ENCODE assay signal across 10 cellular contexts in genomic region chr17:83067718-83068261, GRCh38. TPM values are rescaled to one million over a fixed set of nuclear protein-coding genes. Genes with fewer than 3 reads are reported as not detected.
DNase-seq lines count a peak whose midpoint lies in the region; ATAC-seq, FAIRE-seq and TF ChIP-seq lines count a peak whose summit lies in the region.
"Had no signal": no experiment of that assay in that cellular context is flagged by ENCODE, and none has a peak within 500 bp of the region (broad histone marks: within the 10 kb centered on the region; RNA-seq: fewer than 3 reads in every experiment).

No MANE protein-coding gene starts in this region.

- H3K27me3 Mint-ChIP-seq in T-helper 1 cell treated with Interleukin-12 subunit alpha and Interleukin-12 subunit beta and Interleukin-4 antibody, amounts not matched to agents 30 μg/mL and 1 μg/mL, for 36 hours (ENCODE audit: low read depth), result peaks cover 9% of the 10 kb centered on the region
- H3K27me3 Mint-ChIP-seq in central memory CD8-positive, alpha-beta T cell, result no peaks in the 10 kb centered on the region

- no peak for TF ChIP-seq CTCF in pancreas (IDR thresholded peaks at IDR 0.05)

- intact Hi-C loops in pancreas (cut with DNase I), result no loop called here

- H3K4me3 ChIP-seq in pancreas, result no peak overlapping the region

- peaks cover 25% of the 10 kb centered on the region for H3K4me1 Mint-ChIP-seq in T-helper 1 cell treated with Interleukin-12 subunit alpha and Interleukin-12 subunit beta and Interleukin-4 antibody, amounts not matched to agents 30 μg/mL and 1 μg/mL, for 36 hours (ENCODE audit: low read depth)
- peaks cover 27% of the 10 kb centered on the region for H3K4me1 Mint-ChIP-seq in central memory CD8-positive, alpha-beta T cell

- no peaks in the 10 kb centered on the region for H3K27me3 ChIP-seq in pancreas

- no peak overlapping the region for H3K27ac ChIP-seq in pancreas

- DNase-seq in T-helper 1 cell, result no peak
- DNase-seq in HuH-7 (ENCODE audit: low spot score), result peak; percentile 67
- no peak for DNase-seq in central memory CD8-positive, alpha-beta T cell (ENCODE audit: low spot score in 2 of 2)
- peak in 4 of 6 donors; percentile 11 to 72 (median 32) for DNase-seq in pancreas
- no peak for DNase-seq in pons (ENCODE audit: low spot score)
- DNase-seq: activated T-cell treated with anti-CD3 and anti-CD28 coated beads, Interleukin-2, amount 50 U/mL, for 4 hours; NCI-H146 had no signal

- no peaks in the 10 kb centered on the region for H3K9me3 ChIP-seq in pancreas

- ATAC-seq in central memory CD8-positive, alpha-beta T cell (replicated peaks; ENCODE audit: extremely low read depth, poor library complexity, severe bottlenecking), result no peak
- ATAC-seq in pancreas (no peak), HG03457 (IDR thresholded peaks at IDR 0.05; ENCODE audit: unreplicated experiment) (no peak), GM18861 (IDR thresholded peaks at IDR 0.05; ENCODE audit: unreplicated experiment) (no peak)
- ATAC-seq: activated T-cell treated with anti-CD3 and anti-CD28 coated beads, Interleukin-2, amount 50 U/mL, for 4 hours had no signal

- H3K4me3 Mint-ChIP-seq in T-helper 1 cell treated with Interleukin-12 subunit alpha and Interleukin-12 subunit beta and Interleukin-4 antibody, amounts not matched to agents 30 μg/mL and 1 μg/mL, for 36 hours, result peak overlapping the region; percentile 14
- no peak overlapping the region for H3K4me3 Mint-ChIP-seq in central memory CD8-positive, alpha-beta T cell
- H3K4me3 Mint-ChIP-seq: activated T-cell treated with anti-CD3 and anti-CD28 coated beads, Interleukin-2, amount 50 U/mL, for 4 hours had no signal

- H3K36me3 ChIP-seq in pancreas, result no peaks in the 10 kb centered on the region

- peak overlapping the region; percentile 55 for H3K27ac Mint-ChIP-seq in T-helper 1 cell treated with Interleukin-12 subunit alpha and Interleukin-12 subunit beta and Interleukin-4 antibody, amounts not matched to agents 30 μg/mL and 1 μg/mL, for 36 hours
- peak overlapping the region; percentile 82 for H3K27ac Mint-ChIP-seq in central memory CD8-positive, alpha-beta T cell (ENCODE audit: low read depth)

- peaks cover 0 to 5% (median 0%) of the 10 kb centered on the region in 3 donors for H3K4me1 ChIP-seq in pancreas

- H3K9me3 Mint-ChIP-seq in T-helper 1 cell treated with Interleukin-12 subunit alpha and Interleukin-12 subunit beta and Interleukin-4 antibody, amounts not matched to agents 30 μg/mL and 1 μg/mL, for 36 hours, result no peaks in the 10 kb centered on the region
- H3K9me3 Mint-ChIP-seq in central memory CD8-positive, alpha-beta T cell, result no peaks in the 10 kb centered on the region
- H3K9me3 Mint-ChIP-seq: activated T-cell treated with anti-CD3 and anti-CD28 coated beads, Interleukin-2, amount 50 U/mL, for 4 hours had no signal

- 70 to 83% methylated on average over 29 of the region's 29 CpGs for WGBS in pancreas, 2 donors

- no peak for FAIRE-seq in pancreas (lab: Jason Lieb, UNC)

- no peaks in the 10 kb centered on the region for H3K36me3 Mint-ChIP-seq in T-helper 1 cell treated with Interleukin-12 subunit alpha and Interleukin-12 subunit beta and Interleukin-4 antibody, amounts not matched to agents 30 μg/mL and 1 μg/mL, for 36 hours (ENCODE audit: low read depth)
- peaks cover 9% of the 10 kb centered on the region for H3K36me3 Mint-ChIP-seq in central memory CD8-positive, alpha-beta T cell (ENCODE audit: insufficient read depth)

RNA-seq across cellular contexts. Expression of gene METRNL, which starts 11.6 kb away (rescaled TPM):
- 10 to 100 TPM; 11.1 to 28.3 (median 16.2) TPM for total RNA-seq in pancreas
- polyA plus RNA-seq in pancreas, result 10 to 100 TPM; 18.9 to 20.8 TPM

Comparison
In these comparisons a context has a peak if more than half of its experiments do, and no peak if none do; other contexts are left out.
1. DNase-seq: peak in HuH-7 (single experiment) and pancreas (4 of 6); none in T-helper 1 cell (0 of 5), central memory CD8-positive, alpha-beta T cell (0 of 2) and pons (single experiment).